15 cellular contexts compared by ENCODE assay signal in the genomic region with DNA sequence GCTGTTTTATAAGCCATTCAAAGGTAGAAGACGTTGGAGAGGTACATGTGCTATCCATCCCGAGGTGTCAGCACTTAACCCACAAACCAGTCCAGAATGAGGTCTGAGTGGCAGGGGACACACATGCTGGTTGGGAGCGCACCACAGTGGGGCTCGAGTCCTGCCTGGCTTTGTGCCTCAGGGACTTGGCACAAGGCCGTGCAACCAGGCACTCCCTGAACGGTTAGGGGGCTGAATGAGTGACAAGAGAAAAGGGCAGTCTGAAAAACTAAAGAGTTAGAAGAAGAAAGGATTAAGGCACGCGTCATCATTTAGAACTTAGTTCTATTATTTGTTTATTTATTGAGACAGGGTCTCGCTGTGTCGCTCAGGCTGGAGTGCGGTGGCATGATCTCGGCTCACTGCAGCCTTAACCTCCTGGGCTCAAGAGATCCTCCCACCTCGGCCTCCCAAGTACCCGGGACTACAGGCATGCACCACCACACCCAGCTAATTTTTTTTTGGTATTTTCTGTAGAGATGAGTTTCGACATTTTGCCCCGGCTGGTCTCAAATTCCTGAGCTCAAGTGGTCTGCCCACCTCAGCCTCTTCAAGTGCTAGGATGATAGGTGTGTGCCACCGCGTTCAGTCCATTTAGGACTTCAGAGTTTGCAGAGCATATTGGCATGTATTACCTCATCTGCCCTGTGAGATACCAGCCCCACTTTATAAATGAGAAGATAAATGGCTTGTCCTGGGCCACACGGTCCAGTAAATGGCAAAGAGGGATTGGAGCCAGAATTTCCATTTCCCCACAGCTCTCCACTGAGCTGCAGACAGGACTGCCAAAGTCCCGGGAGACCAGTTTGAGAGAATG.
"Had no signal": no experiment of that assay in that cellular context is flagged by ENCODE, and none has a peak within 500 bp of the region (broad histone marks: within the 10 kb centered on the region; RNA-seq: fewer than 3 reads in every experiment).

No MANE protein-coding gene starts in this region.

- H3K4me1 ChIP-seq: pancreas had no signal

- ATAC-seq: esophagus mucosa; stimulated activated effector memory CD8-positive, alpha-beta T cell treated with anti-CD3 and anti-CD28 coated beads, Interleukin-12 subunit alpha, Interleukin-12 subunit beta, amount 100 ng/mL, for 72 hours had no signal

- H3K27ac Mint-ChIP-seq: activated CD4-positive, alpha-beta T cell treated with anti-CD3 and anti-CD28 coated beads, Interleukin-2, amount 10 ng/mL, durations not matched to agents 7 days and 5 days; stimulated activated effector memory CD8-positive, alpha-beta T cell treated with anti-CD3 and anti-CD28 coated beads, Interleukin-12 subunit alpha, Interleukin-12 subunit beta, amount 100 ng/mL, for 72 hours had no signal

- H3K36me3 ChIP-seq: brain microvascular endothelial cell had no signal

- H3K9me3 Mint-ChIP-seq: activated CD4-positive, alpha-beta T cell treated with anti-CD3 and anti-CD28 coated beads, Interleukin-2, amount 10 ng/mL, durations not matched to agents 7 days and 5 days; stimulated activated effector memory CD8-positive, alpha-beta T cell treated with anti-CD3 and anti-CD28 coated beads, Interleukin-12 subunit alpha, Interleukin-12 subunit beta, amount 100 ng/mL, for 72 hours had no signal

- H3K9me3 ChIP-seq: pancreas, tibial nerve had no signal

- H3K27me3 Mint-ChIP-seq: activated CD4-positive, alpha-beta T cell treated with anti-CD3 and anti-CD28 coated beads, Interleukin-2, amount 10 ng/mL, durations not matched to agents 7 days and 5 days had no signal

- H3K4me3 ChIP-seq: pancreas, tibial nerve had no signal

- H3K27ac ChIP-seq: brain microvascular endothelial cell, pancreas, tibial nerve had no signal

- DNase-seq: activated CD4-positive, alpha-beta T cell treated with anti-CD3 and anti-CD28 coated beads, Interleukin-2, amount 10 ng/mL, durations not matched to agents 7 days and 5 days; activated naive CD4-positive, alpha-beta T cell treated with anti-CD3 and anti-CD28 coated beads, Interleukin-2, amount 50 U/mL, for 16 hours; activated T-cell treated with anti-CD3 and anti-CD28 coated beads, Interleukin-2, amount 50 U/mL, for 1 hour; brain microvascular endothelial cell; foreskin melanocyte; midbrain; retina; small intestine; T-helper 1 cell had no signal

- FAIRE-seq: endometrium, keratinocyte, pancreas, small intestine had no signal

- H3K4me3 Mint-ChIP-seq: activated CD4-positive, alpha-beta T cell treated with anti-CD3 and anti-CD28 coated beads, Interleukin-2, amount 10 ng/mL, durations not matched to agents 7 days and 5 days; stimulated activated effector memory CD8-positive, alpha-beta T cell treated with anti-CD3 and anti-CD28 coated beads, Interleukin-12 subunit alpha, Interleukin-12 subunit beta, amount 100 ng/mL, for 72 hours had no signal
